ENCODE assay signal across 22 cellular contexts in the genomic region with DNA sequence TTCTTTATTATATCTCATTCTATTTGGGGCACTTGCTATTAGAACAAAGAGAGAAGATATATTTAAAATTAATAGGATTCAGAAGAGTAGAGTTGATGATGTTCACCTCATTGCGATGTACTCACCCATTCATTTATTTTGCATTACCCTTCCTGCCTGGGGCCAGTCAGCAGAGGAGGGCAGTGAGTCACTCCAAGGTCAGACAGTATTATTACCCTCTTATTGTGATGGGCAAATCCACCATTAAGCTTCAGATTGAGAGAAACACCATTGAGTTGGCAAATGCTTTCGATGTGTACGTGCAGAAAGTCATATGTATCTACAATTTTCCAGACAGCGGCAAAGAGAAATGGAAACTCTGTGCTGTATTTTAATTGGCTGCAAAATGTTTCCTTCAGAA.
DNase-seq lines count a peak whose midpoint lies in the region; ATAC-seq and TF ChIP-seq lines count a peak whose summit lies in the region.
"Had no signal": no experiment of that assay in that cellular context is flagged by ENCODE, and none has a peak within 500 bp of the region (broad histone marks: within the 10 kb centered on the region; RNA-seq: fewer than 3 reads in every experiment).

No MANE protein-coding gene starts in this region.

- H3K4me1 ChIP-seq in breast epithelium, result no peaks in the 10 kb centered on the region
- H3K4me1 ChIP-seq: SJCRH30, tibial artery had no signal

- no peaks in the 10 kb centered on the region for H3K4me1 Mint-ChIP-seq in MCF 10A (ENCODE audit: insufficient read depth, unreplicated experiment)
- H3K4me1 Mint-ChIP-seq: activated naive CD4-positive, alpha-beta T cell treated with anti-CD3 and anti-CD28 coated beads, Interleukin-2, amount 50 U/mL, for 24 hours had no signal

- BruUV-seq in MCF 10A (replicated peaks; lab: Mats Ljungman, UMichigan), result no TSS peak

- intact Hi-C loops in MCF 10A (cut with micrococcal nuclease), result no loop called here
- intact Hi-C loops in breast epithelium (cut with DNase I; ENCODE audit: low total_unique reads), result no loop called here

- ATAC-seq in esophagus mucosa, result peak; percentile 91
- ATAC-seq in HG02642 (IDR thresholded peaks at IDR 0.05; ENCODE audit: poor library complexity, unreplicated experiment), result no peak
- no peak for ATAC-seq in left lobe of liver
- ATAC-seq: naive thymus-derived CD8-positive, alpha-beta T cell; stimulated activated naive B cell treated with anti-CD40 and anti-IgM and Interleukin-4, amounts not matched to agents 10 μg/mL and 1 μg/mL and 100 μg/mL, for 72 hours had no signal

- H3K4me3 Mint-ChIP-seq in MCF 10A (ENCODE audit: unreplicated experiment), result no peak overlapping the region
- H3K4me3 Mint-ChIP-seq: activated naive CD4-positive, alpha-beta T cell treated with anti-CD3 and anti-CD28 coated beads, Interleukin-2, amount 50 U/mL, for 24 hours; naive thymus-derived CD8-positive, alpha-beta T cell; stimulated activated naive B cell treated with anti-CD40 and anti-IgM and Interleukin-4, amounts not matched to agents 10 μg/mL and 1 μg/mL and 100 μg/mL, for 72 hours had no signal

- TF ChIP-seq POLR2A in breast epithelium (IDR thresholded peaks at IDR 0.05), result no peak

- H3K27me3 ChIP-seq in breast epithelium, result no peaks in the 10 kb centered on the region
- H3K27me3 ChIP-seq: cardiac muscle cell, SJCRH30, tibial artery had no signal

- CTCF ChIA-PET in MCF 10A (lab: Yijun Ruan, JAX), result no interaction called here

- H3K36me3 ChIP-seq in breast epithelium, result no peaks in the 10 kb centered on the region
- H3K36me3 ChIP-seq: cardiac muscle cell, SJCRH30 had no signal

- H3K27ac ChIP-seq in breast epithelium, result no peak overlapping the region
- H3K27ac ChIP-seq: 22Rv1, C4-2B, cardiac muscle cell, SJCRH30, tibial artery had no signal

- H3K36me3 Mint-ChIP-seq in MCF 10A (ENCODE audit: insufficient read depth, unreplicated experiment), result peaks cover 5% of the 10 kb centered on the region

- DNase-seq in MCF 10A (ENCODE audit: unreplicated experiment) (peak; percentile 36), breast epithelium (ENCODE audit: low spot score in 2 of 2) (no peak), T1000 (lab: John Stamatoyannopoulos, UW) (peak; percentile 44), SW 1271 (lab: John Stamatoyannopoulos, UW) (no peak), COLO829 (ENCODE audit: low spot score) (no peak), left lobe of liver (ENCODE audit: low spot score) (no peak)
- DNase-seq: activated CD4-positive, alpha-beta T cell treated with anti-CD3 and anti-CD28 coated beads, Interleukin-2, amount 50 U/mL, for 1 hour; activated T-cell treated with anti-CD3 and anti-CD28 coated beads for 4 hours; effector memory CD4-positive, alpha-beta T cell; naive thymus-derived CD8-positive, alpha-beta T cell; NCI-H1105; SJCRH30; stimulated activated CD4-positive, alpha-beta T cell treated with anti-CD3 and anti-CD28 coated beads, Interleukin-12 subunit alpha, Interleukin-12 subunit beta, amount 100 ng/mL, for 4 hours; stimulated activated naive B cell treated with anti-CD40 and anti-IgM and Interleukin-4, amounts not matched to agents 10 μg/mL and 1 μg/mL and 100 μg/mL, for 72 hours; tibial artery had no signal

- POLR2A ChIA-PET in MCF 10A (lab: Yijun Ruan, JAX), result interaction anchor here (1.2 kb wide), 1 partner anchor 8 kb away, joined by 3 read pairs; no protein-coding TSS in a partner anchor

- no peak overlapping the region for H3K4me3 ChIP-seq in breast epithelium
- H3K4me3 ChIP-seq: cardiac muscle cell, SJCRH30, tibial artery had no signal

- H3K27me3 Mint-ChIP-seq in MCF 10A (ENCODE audit: insufficient read depth, unreplicated experiment), result no peaks in the 10 kb centered on the region
- H3K27me3 Mint-ChIP-seq: activated naive CD4-positive, alpha-beta T cell treated with anti-CD3 and anti-CD28 coated beads, Interleukin-2, amount 50 U/mL, for 24 hours; naive thymus-derived CD8-positive, alpha-beta T cell; progenitor cell of endocrine pancreas; stimulated activated naive B cell treated with anti-CD40 and anti-IgM and Interleukin-4, amounts not matched to agents 10 μg/mL and 1 μg/mL and 100 μg/mL, for 72 hours had no signal

- peaks cover 7% of the 10 kb centered on the region for H3K9me3 Mint-ChIP-seq in MCF 10A (ENCODE audit: unreplicated experiment)
- H3K9me3 Mint-ChIP-seq: activated naive CD4-positive, alpha-beta T cell treated with anti-CD3 and anti-CD28 coated beads, Interleukin-2, amount 50 U/mL, for 24 hours had no signal

- no peak overlapping the region for H3K27ac Mint-ChIP-seq in MCF 10A (ENCODE audit: low read depth, unreplicated experiment)
- H3K27ac Mint-ChIP-seq: activated naive CD4-positive, alpha-beta T cell treated with anti-CD3 and anti-CD28 coated beads, Interleukin-2, amount 50 U/mL, for 24 hours; progenitor cell of endocrine pancreas; stimulated activated naive B cell treated with anti-CD40 and anti-IgM and Interleukin-4, amounts not matched to agents 10 μg/mL and 1 μg/mL and 100 μg/mL, for 72 hours had no signal

- H3K9me3 ChIP-seq in breast epithelium, result peaks cover 6 to 13% of the 10 kb centered on the region in 2 donors
- H3K9me3 ChIP-seq: SJCRH30 had no signal

- no peak for TF ChIP-seq CTCF in MCF 10A (IDR thresholded peaks at IDR 0.05; ENCODE audit: unreplicated experiment)
- TF ChIP-seq CTCF in breast epithelium (IDR thresholded peaks at IDR 0.05), result no peak

Comparison
In these comparisons a context has a peak if more than half of its experiments do, and no peak if none do; other contexts are left out.
1. DNase-seq: peak in MCF 10A (single experiment) and T1000 (single experiment); none in breast epithelium (0 of 2), SW 1271 (0 of 2), COLO829 (single experiment) and left lobe of liver (single experiment).